9 cellular contexts compared by ENCODE assay signal in genomic region chr11:86938900-86939880, GRCh38. TPM values are rescaled to one million over a fixed set of nuclear protein-coding genes. Genes with fewer than 3 reads are reported as not detected.
DNase-seq lines count a peak whose midpoint lies in the region; ATAC-seq, FAIRE-seq and TF ChIP-seq lines count a peak whose summit lies in the region.
"Had no signal": no experiment of that assay in that cellular context is flagged by ENCODE, and none has a peak within 500 bp of the region (broad histone marks: within the 10 kb centered on the region; RNA-seq: fewer than 3 reads in every experiment).

No MANE protein-coding gene starts in this region.

- WGBS in esophagus muscularis mucosa = 10% methylated on average over 4 of the region's 4 CpGs
- WGBS in pancreas, 2 donors = 7 to 9% methylated on average over 4 of the region's 4 CpGs

- H3K36me3 ChIP-seq in CD4-positive, CD25-positive, alpha-beta regulatory T cell (ENCODE audit: control insufficient read depth, insufficient read depth, low read length) = no peaks in the 10 kb centered on the region
- no peaks in the 10 kb centered on the region for H3K36me3 ChIP-seq in SJCRH30
- H3K36me3 ChIP-seq in esophagus muscularis mucosa = peaks cover 0 to 6% (median 0%) of the 10 kb centered on the region in 4 donors
- H3K36me3 ChIP-seq in pancreas = no peaks in the 10 kb centered on the region

- TF ChIP-seq EP300 in esophagus muscularis mucosa (IDR thresholded peaks at IDR 0.05) = no peak

- H3K4me1 Mint-ChIP-seq in CD4-positive, CD25-positive, alpha-beta regulatory T cell = no peaks in the 10 kb centered on the region

- no peaks in the 10 kb centered on the region for H3K36me3 Mint-ChIP-seq in CD4-positive, CD25-positive, alpha-beta regulatory T cell

- H3K27me3 ChIP-seq in CD4-positive, CD25-positive, alpha-beta regulatory T cell (ENCODE audit: control insufficient read depth, insufficient read depth, low read length) = no peaks in the 10 kb centered on the region
- H3K27me3 ChIP-seq in SJCRH30 (no peaks in the 10 kb centered on the region), esophagus muscularis mucosa (no peaks in the 10 kb centered on the region), pancreas (no peaks in the 10 kb centered on the region)

- no peak overlapping the region for H3K4me3 ChIP-seq in CD4-positive, CD25-positive, alpha-beta regulatory T cell (ENCODE audit: low read depth, low read length)
- H3K4me3 ChIP-seq in SJCRH30 (peak overlapping the region; percentile 48; the same call in 1 of the 2 replicates), esophagus muscularis mucosa (peak overlapping the region in 1 of 4 donors; percentile 27), pancreas (no peak overlapping the region)

- H3K27ac Mint-ChIP-seq in CD4-positive, CD25-positive, alpha-beta regulatory T cell = no peak overlapping the region

- no peak overlapping the region for H3K27ac ChIP-seq in CD4-positive, CD25-positive, alpha-beta regulatory T cell (ENCODE audit: insufficient read depth, low read length, poor library complexity, severe bottlenecking)
- H3K27ac ChIP-seq in SJCRH30 = no peak overlapping the region
- peak overlapping the region; percentile 72 to 80 (median 77) for H3K27ac ChIP-seq in esophagus muscularis mucosa (replicated peaks in 1 of 4)
- H3K27ac ChIP-seq in pancreas = peak overlapping the region in 2 of 4 donors; percentile 63

- no peaks in the 10 kb centered on the region for H3K9me3 ChIP-seq in CD4-positive, CD25-positive, alpha-beta regulatory T cell (ENCODE audit: control insufficient read depth in 2 of 2, low read length in 2 of 2)
- H3K9me3 ChIP-seq in SJCRH30 (replicated peaks) (no peaks in the 10 kb centered on the region), esophagus muscularis mucosa (no peaks in the 10 kb centered on the region), pancreas (no peaks in the 10 kb centered on the region)

- DNase-seq in CD4-positive, CD25-positive, alpha-beta regulatory T cell = peak in 2 of 3 donors; percentile 25 to 53
- DNase-seq in Kasumi-1 (lab: John Stamatoyannopoulos, UW) = peak; percentile 65 to 79
- DNase-seq in SJCRH30 = peak in 1 of 2 experiments; percentile 83
- no peak for DNase-seq in esophagus muscularis mucosa (ENCODE audit: extremely low spot score)
- DNase-seq in pancreas = no peak
- DNase-seq: left cardiac atrium had no signal

- TF ChIP-seq CTCF in esophagus muscularis mucosa (IDR thresholded peaks at IDR 0.05) = peak; percentile 61 to 79 (median 70)
- peak; percentile 50 to 60 (median 58) for TF ChIP-seq CTCF in pancreas (IDR thresholded peaks at IDR 0.05)

- ATAC-seq in CD4-positive, CD25-positive, alpha-beta regulatory T cell (ENCODE audit: low read depth in 2 of 2) = peak in 1 of 2 donors; percentile 34
- peak; percentile 70 for ATAC-seq in GM19035 (IDR thresholded peaks at IDR 0.05; ENCODE audit: unreplicated experiment)
- peak; percentile 51 to 71 (median 68) for ATAC-seq in pancreas
- no peak for ATAC-seq in GM18907 (IDR thresholded peaks at IDR 0.05; ENCODE audit: unreplicated experiment)
- no peak for ATAC-seq in GM18505 (IDR thresholded peaks at IDR 0.05; ENCODE audit: unreplicated experiment)

- H3K4me1 ChIP-seq in CD4-positive, CD25-positive, alpha-beta regulatory T cell (ENCODE audit: control insufficient read depth, insufficient read depth, low read length, poor library complexity, severe bottlenecking) = no peaks in the 10 kb centered on the region
- H3K4me1 ChIP-seq in SJCRH30 = peaks cover 13% of the 10 kb centered on the region
- peaks cover 46 to 86% (median 73%) of the 10 kb centered on the region in 4 donors for H3K4me1 ChIP-seq in esophagus muscularis mucosa
- peaks cover 19 to 26% (median 25%) of the 10 kb centered on the region in 3 donors for H3K4me1 ChIP-seq in pancreas

- peaks cover 9% of the 10 kb centered on the region for H3K27me3 Mint-ChIP-seq in CD4-positive, CD25-positive, alpha-beta regulatory T cell

- H3K4me3 Mint-ChIP-seq in CD4-positive, CD25-positive, alpha-beta regulatory T cell = no peak overlapping the region

- H3K9me3 Mint-ChIP-seq in CD4-positive, CD25-positive, alpha-beta regulatory T cell = no peaks in the 10 kb centered on the region

- intact Hi-C loops in esophagus muscularis mucosa (cut with DNase I) (loop anchor here (2.0 to 10.0 kb wide), 3 partner anchors 98 to 486 kb away; partner anchors contain the start of gene TMEM135), pancreas (cut with DNase I) (loop anchor here in 1 of 3 donors (5.0 kb wide), 1 partner anchor 358 kb away; no protein-coding TSS in a partner anchor)

- peak; percentile 75 for FAIRE-seq in pancreas (lab: Jason Lieb, UNC)

- TF ChIP-seq POLR2A in esophagus muscularis mucosa (IDR thresholded peaks at IDR 0.05; ENCODE audit: low read depth) = no peak
- TF ChIP-seq POLR2A in GM18505 (IDR thresholded peaks at IDR 0.05; ENCODE audit: borderline replicate concordance, extremely low read depth, insufficient read depth, insufficient read length) = no peak

RNA-seq across cellular contexts. Expression of gene FZD4, which starts 16.0 kb away (rescaled TPM):
- not detected for total RNA-seq in CD4-positive, CD25-positive, alpha-beta regulatory T cell
- not detected for polyA plus RNA-seq in CD4-positive, CD25-positive, alpha-beta regulatory T cell
- total RNA-seq in SJCRH30 (2014; rRNA removed; shearing (Covaris generic)) = 5.8 and 6.1 TPM in 2 replicates
- 10 to 100 TPM; 23.7 to 42.3 (median 31.8) TPM for total RNA-seq in esophagus muscularis mucosa
- 10 to 100 TPM in 2 of 6 donors, 1 to 10 TPM in 4; 5.4 to 10.8 (median 7.9) TPM for total RNA-seq in pancreas
- polyA plus RNA-seq in pancreas = 1 to 10 TPM; 4.7 to 4.8 TPM

Comparison
In these comparisons a context has a peak if more than half of its experiments do, and no peak if none do; other contexts are left out.
1. ATAC-seq: peak in GM19035 (single experiment) and pancreas (4 of 4); none in GM18907 (single experiment) and GM18505 (single experiment).
2. DNase-seq: peak in CD4-positive, CD25-positive, alpha-beta regulatory T cell (2 of 3) and Kasumi-1 (2 of 2); none in esophagus muscularis mucosa (single experiment) and pancreas (0 of 6).
3. H3K27ac ChIP-seq: peak in esophagus muscularis mucosa (4 of 4); none in CD4-positive, CD25-positive, alpha-beta regulatory T cell (single experiment) and SJCRH30 (single experiment).